In the genomic region with DNA sequence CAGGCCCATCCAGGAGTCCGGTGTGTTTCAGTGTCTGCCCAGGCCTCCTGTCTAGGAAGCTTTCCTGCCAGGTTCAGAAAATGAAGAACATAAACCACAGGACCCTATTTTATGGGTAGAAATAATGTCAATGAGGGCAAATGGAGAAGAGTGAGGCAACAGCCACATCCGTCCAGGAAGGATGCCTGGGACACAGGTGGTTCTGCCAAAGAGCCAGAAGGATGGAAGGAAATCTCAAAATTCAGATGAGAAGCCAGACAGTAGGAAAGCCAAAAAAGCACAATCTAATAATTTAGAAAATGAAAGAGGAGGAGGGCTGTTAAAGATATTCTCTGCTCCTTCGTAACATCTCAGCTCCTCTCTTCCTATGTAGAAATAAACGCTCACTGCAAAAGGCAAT, we compare ENCODE assay signal across 9 cellular contexts.
DNase-seq lines count a peak whose midpoint lies in the region; ATAC-seq, FAIRE-seq and TF ChIP-seq lines count a peak whose summit lies in the region.
"Had no signal": no experiment of that assay in that cellular context is flagged by ENCODE, and none has a peak within 500 bp of the region (broad histone marks: within the 10 kb centered on the region; RNA-seq: fewer than 3 reads in every experiment).

No MANE protein-coding gene starts in this region.

- no peaks in the 10 kb centered on the region for H3K27me3 Mint-ChIP-seq in activated naive CD8-positive, alpha-beta T cell

- H3K36me3 Mint-ChIP-seq in activated naive CD8-positive, alpha-beta T cell, result peaks cover 6% of the 10 kb centered on the region

- H2AFZ ChIP-seq in HepG2 (ENCODE audit: low read length) (no peak overlapping the region), mesenchymal stem cell (ENCODE audit: low read depth, low read length) (no peak overlapping the region)

- H3K4ac ChIP-seq in mesenchymal stem cell (ENCODE audit: low read depth in 1 of 2, low read length in 2 of 2), result no peak overlapping the region

- H3K4me1 Mint-ChIP-seq in activated naive CD8-positive, alpha-beta T cell (ENCODE audit: low read depth), result peaks cover 56% of the 10 kb centered on the region

- TF ChIP-seq RAD21 in liver (IDR thresholded peaks at IDR 0.05), result no peak
- no peak for TF ChIP-seq RAD21 in HepG2 (CRISPR knock-in tag; IDR thresholded peaks at IDR 0.05)

- TF ChIP-seq EP300 in HepG2 (IDR thresholded peaks at IDR 0.05; ENCODE audit: low read depth in 2 of 2, low read length in 2 of 2) (no peak), HepG2 (CRISPR knock-in tag; IDR thresholded peaks at IDR 0.05; ENCODE audit: borderline replicate concordance) (no peak)

- no peak overlapping the region for H2BK5ac ChIP-seq in mesenchymal stem cell (ENCODE audit: low read depth, low read length, poor library complexity, severe bottlenecking)

- no peak overlapping the region for H2BK12ac ChIP-seq in mesenchymal stem cell (ENCODE audit: low read length in 2 of 2)

- no peaks in the 10 kb centered on the region for H3K79me2 ChIP-seq in HepG2 (ENCODE audit: insufficient read depth, low read length)

- TF ChIP-seq POLR2A in HepG2 (IDR thresholded peaks at IDR 0.05; ENCODE audit: insufficient read depth in 1 of 2, low read depth in 2 of 2, low read length in 2 of 2), result no peak

- H3K14ac ChIP-seq in mesenchymal stem cell (ENCODE audit: low read length in 2 of 2), result no peak overlapping the region

- H3K36me3 ChIP-seq in liver (ENCODE audit: control insufficient read depth in 4 of 4, insufficient read depth in 3 of 4, low read depth in 1 of 4, low read length in 3 of 4), result no peaks in the 10 kb centered on the region
- no peaks in the 10 kb centered on the region for H3K36me3 ChIP-seq in HepG2 (replicated peaks in 1 of 2; ENCODE audit: control insufficient read depth in 1 of 2, insufficient read depth in 2 of 2, low read length in 2 of 2)
- H3K36me3 ChIP-seq in mesenchymal stem cell (ENCODE audit: control insufficient read depth in 1 of 2, insufficient read depth in 2 of 2, low read depth in 1 of 2, low read length in 2 of 2), result no peaks in the 10 kb centered on the region
- H3K36me3 ChIP-seq in left lung, result no peaks in the 10 kb centered on the region

- H3K9ac ChIP-seq in liver (ENCODE audit: low read depth in 1 of 2, low read length in 2 of 2) (no peak overlapping the region), HepG2 (ENCODE audit: insufficient read depth, low read depth, low read length) (no peak overlapping the region), mesenchymal stem cell (ENCODE audit: low read length) (peak overlapping the region; percentile 82)

- H2AK5ac ChIP-seq in mesenchymal stem cell (ENCODE audit: low read length, severe bottlenecking), result no peak overlapping the region

- no peak overlapping the region for H3K23ac ChIP-seq in mesenchymal stem cell (ENCODE audit: low read length in 2 of 2)

- no peak overlapping the region for H4K8ac ChIP-seq in mesenchymal stem cell (ENCODE audit: low read length)

- intact Hi-C loops in HepG2 (cut with micrococcal nuclease; ENCODE audit: unreplicated experiment), result no loop called here
- intact Hi-C loops in left lung (cut with DNase I), result no loop called here

- POLR2A ChIA-PET in HepG2 (lab: Yijun Ruan, JAX), result interaction anchor here (0.8 to 1.9 kb wide), 2 partner anchors 93 to 99 kb away, joined by 3 to 6 read pairs; no protein-coding TSS in a partner anchor

- H3K4me2 ChIP-seq in HepG2 (ENCODE audit: low read depth, low read length), result no peak overlapping the region
- H3K4me2 ChIP-seq in mesenchymal stem cell (ENCODE audit: low read length, poor library complexity, severe bottlenecking), result no peak overlapping the region

- no peaks in the 10 kb centered on the region for H3K9me3 ChIP-seq in liver (ENCODE audit: control insufficient read depth in 4 of 4, low read length in 3 of 4)
- peaks cover 4% of the 10 kb centered on the region; the same call in 1 of the 2 replicates for H3K9me3 ChIP-seq in HepG2 (ENCODE audit: low read length)
- no peaks in the 10 kb centered on the region for H3K9me3 ChIP-seq in mesenchymal stem cell (ENCODE audit: control insufficient read depth, low read length)
- no peaks in the 10 kb centered on the region for H3K9me3 ChIP-seq in left lung
- H3K9me3 ChIP-seq: Caco-2 had no signal

- H3K4me3 ChIP-seq in liver (ENCODE audit: low read depth in 1 of 3, low read length in 3 of 3), result no peak overlapping the region
- H3K4me3 ChIP-seq in HepG2 (replicated peaks in 1 of 3; ENCODE audit: insufficient read depth in 1 of 3, low read depth in 2 of 3, low read length in 3 of 3), result no peak overlapping the region
- H3K4me3 ChIP-seq in mesenchymal stem cell (ENCODE audit: insufficient read depth in 1 of 2, low read depth in 1 of 2, low read length in 2 of 2), result peak overlapping the region in 1 of 2 experiments; percentile 7
- H3K4me3 ChIP-seq in left lung, result no peak overlapping the region

- no TSS peak for BruUV-seq in HepG2 (replicated peaks; lab: Mats Ljungman, UMichigan)

- H3K4me3 Mint-ChIP-seq in activated naive CD8-positive, alpha-beta T cell, result peak overlapping the region; percentile 81

- H4K91ac ChIP-seq in mesenchymal stem cell (ENCODE audit: low read length), result no peak overlapping the region

- no peaks in the 10 kb centered on the region for H4K20me1 ChIP-seq in HepG2 (ENCODE audit: insufficient read depth, low read length)

- ATAC-seq in HepG2 (no peak), left lung (no peak)

- CTCF ChIA-PET in HepG2 (lab: Yijun Ruan, JAX; ENCODE audit: low intra/inter-chr PET ratio, low total read pairs), result no interaction called here

- 90% methylated on average over 4 of the region's 4 CpGs for WGBS in liver
- WGBS in HepG2 (ENCODE audit: low lambda C conversion rate), result 97% methylated on average over 4 of the region's 4 CpGs
- 96% methylated on average over 2 of the region's 4 CpGs for WGBS in mesenchymal stem cell

- TF ChIP-seq CTCF in liver (IDR thresholded peaks at IDR 0.05; ENCODE audit: low read depth, low read length, missing input control) (no peak), HepG2 (CRISPR knock-in tag; IDR thresholded peaks at IDR 0.05) (no peak), left lung (IDR thresholded peaks at IDR 0.05) (no peak)

- DNase-seq in HepG2 (ENCODE audit: low spot score), result no peak
- DNase-seq in mesenchymal stem cell, result no peak
- DNase-seq in dedifferentiated amniotic fluid mesenchymal stem cell (ENCODE audit: extremely low spot score), result no peak
- DNase-seq in RKO (ENCODE audit: low spot score), result no peak
- DNase-seq in NCI-H748 (lab: John Stamatoyannopoulos, UW; ENCODE audit: unreplicated experiment), result no peak
- DNase-seq in left lung, result no peak
- DNase-seq: Caco-2 had no signal

- in situ Hi-C loops in HepG2 (cut with HindIII; ENCODE audit: extremely low pct_ligation_motif_present, low pct_unique_long_range_greater_than_20kb), result no loop called here

- no peak for FAIRE-seq in HepG2 (lab: Jason Lieb, UNC)

- H3K27ac ChIP-seq in liver (ENCODE audit: low read depth in 1 of 2, low read length in 2 of 2), result peak overlapping the region; percentile 75 to 79
- no peak overlapping the region for H3K27ac ChIP-seq in HepG2 (ENCODE audit: extremely low read length, insufficient read depth, low read length)
- no peak overlapping the region for H3K27ac ChIP-seq in mesenchymal stem cell (ENCODE audit: low read length, poor library complexity, severe bottlenecking)
- H3K27ac ChIP-seq in left lung, result peak overlapping the region in 1 of 2 donors; percentile 49

- peak overlapping the region; percentile 96 for H3K27ac Mint-ChIP-seq in activated naive CD8-positive, alpha-beta T cell

- no peak overlapping the region for H3K18ac ChIP-seq in mesenchymal stem cell (ENCODE audit: low read depth in 1 of 2, low read length in 2 of 2)

- H3K27me3 ChIP-seq in liver (ENCODE audit: control insufficient read depth in 4 of 4, insufficient read depth in 4 of 4, low read length in 3 of 4) (no peaks in the 10 kb centered on the region), HepG2 (ENCODE audit: control insufficient read depth in 1 of 2, insufficient read depth in 2 of 2, low read length in 2 of 2) (no peaks in the 10 kb centered on the region), mesenchymal stem cell (ENCODE audit: control insufficient read depth in 1 of 2, insufficient read depth in 1 of 2, low read length in 2 of 2) (no peaks in the 10 kb centered on the region), left lung (no peaks in the 10 kb centered on the region)

- H3K4me1 ChIP-seq in liver (ENCODE audit: control insufficient read depth in 4 of 4, insufficient read depth in 4 of 4, low read length in 3 of 4) (peaks cover 2 to 13% (median 8%) of the 10 kb centered on the region in 4 donors), HepG2 (ENCODE audit: insufficient read depth, low read length) (peaks cover 37% of the 10 kb centered on the region), mesenchymal stem cell (ENCODE audit: control insufficient read depth, insufficient read depth, low read depth, low read length) (peaks cover 9% of the 10 kb centered on the region), left lung (peaks cover 12 to 31% of the 10 kb centered on the region in 2 donors)
- H3K4me1 ChIP-seq: Caco-2 had no signal

- H3K79me1 ChIP-seq in mesenchymal stem cell (replicated peaks; ENCODE audit: low read length, poor library complexity, severe bottlenecking), result no peaks in the 10 kb centered on the region

- peaks cover 3% of the 10 kb centered on the region for H3K9me3 Mint-ChIP-seq in activated naive CD8-positive, alpha-beta T cell (ENCODE audit: low read depth)

- no peak overlapping the region for H2BK120ac ChIP-seq in mesenchymal stem cell (ENCODE audit: low read depth, low read length)

- no peak overlapping the region for H2BK15ac ChIP-seq in mesenchymal stem cell (ENCODE audit: low read depth, poor library complexity, severe bottlenecking)

TF ChIP-seq in liver, 16 proteins besides CTCF, POLR2A, EP300 and RAD21 (continues in another document):
- TF ChIP-seq, protein P1, sequence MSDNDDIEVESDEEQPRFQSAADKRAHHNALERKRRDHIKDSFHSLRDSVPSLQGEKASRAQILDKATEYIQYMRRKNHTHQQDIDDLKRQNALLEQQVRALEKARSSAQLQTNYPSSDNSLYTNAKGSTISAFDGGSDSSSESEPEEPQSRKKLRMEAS (IDR thresholded peaks at IDR 0.05), result no peak
- TF ChIP-seq, protein P2, sequence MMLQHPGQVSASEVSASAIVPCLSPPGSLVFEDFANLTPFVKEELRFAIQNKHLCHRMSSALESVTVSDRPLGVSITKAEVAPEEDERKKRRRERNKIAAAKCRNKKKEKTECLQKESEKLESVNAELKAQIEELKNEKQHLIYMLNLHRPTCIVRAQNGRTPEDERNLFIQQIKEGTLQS (IDR thresholded peaks at IDR 0.05), result no peak
- TF ChIP-seq TAF1 (conservative IDR thresholded peaks at IDR 0.05), result no peak

TF ChIP-seq in HepG2, 621 proteins besides CTCF, POLR2A, EP300 and RAD21:
- TF ChIP-seq ATF7 (IDR thresholded peaks at IDR 0.05) (no peak), ATF7 (CRISPR knock-in tag; IDR thresholded peaks at IDR 0.05) (no peak), RNF2 (conservative IDR thresholded peaks at IDR 0.05; ENCODE audit: low read depth) (no peak), SPEN (CRISPR knock-in tag; IDR thresholded peaks at IDR 0.05; ENCODE audit: low read depth) (no peak), RXRA (CRISPR knock-in tag; IDR thresholded peaks at IDR 0.05) (no peak), KAT2B (IDR thresholded peaks at IDR 0.05; ENCODE audit: borderline replicate concordance, low read depth, low read length) (no peak), MATR3 (CRISPR knock-in tag; IDR thresholded peaks at IDR 0.05) (no peak)

Comparison
In these comparisons a context has a peak if more than half of its experiments do, and no peak if none do; other contexts are left out.
1. H3K27ac ChIP-seq: peak in liver (2 of 2); none in HepG2 (single experiment) and mesenchymal stem cell (single experiment).